ENCODE assay signal across 1 cellular context in the genomic region with DNA sequence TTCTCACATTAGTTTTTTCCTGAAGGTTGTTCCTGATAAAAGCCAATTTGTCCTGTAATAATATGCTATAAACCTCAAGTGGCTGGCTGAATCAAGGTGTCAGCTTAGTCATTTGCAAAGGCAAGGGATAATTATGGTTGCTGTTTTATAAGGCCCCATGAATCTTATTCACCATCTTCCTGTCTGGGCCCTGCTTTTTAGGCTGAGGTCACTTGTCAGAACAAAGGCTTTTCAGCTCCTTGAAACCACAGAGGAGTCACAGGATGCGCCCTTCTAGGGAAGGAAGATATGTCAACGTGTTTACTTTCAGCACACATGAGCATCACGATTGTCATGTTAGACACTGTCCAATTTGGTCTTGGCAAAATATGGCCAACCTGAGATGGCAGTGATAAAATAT.
TF ChIP-seq lines count a peak whose summit lies in the region.

No MANE protein-coding gene starts in this region.

TF ChIP-seq in GM12878, 131 proteins besides CTCF, POLR2A, EP300 and RAD21 (continued from another document):
- TF ChIP-seq, protein P1, sequence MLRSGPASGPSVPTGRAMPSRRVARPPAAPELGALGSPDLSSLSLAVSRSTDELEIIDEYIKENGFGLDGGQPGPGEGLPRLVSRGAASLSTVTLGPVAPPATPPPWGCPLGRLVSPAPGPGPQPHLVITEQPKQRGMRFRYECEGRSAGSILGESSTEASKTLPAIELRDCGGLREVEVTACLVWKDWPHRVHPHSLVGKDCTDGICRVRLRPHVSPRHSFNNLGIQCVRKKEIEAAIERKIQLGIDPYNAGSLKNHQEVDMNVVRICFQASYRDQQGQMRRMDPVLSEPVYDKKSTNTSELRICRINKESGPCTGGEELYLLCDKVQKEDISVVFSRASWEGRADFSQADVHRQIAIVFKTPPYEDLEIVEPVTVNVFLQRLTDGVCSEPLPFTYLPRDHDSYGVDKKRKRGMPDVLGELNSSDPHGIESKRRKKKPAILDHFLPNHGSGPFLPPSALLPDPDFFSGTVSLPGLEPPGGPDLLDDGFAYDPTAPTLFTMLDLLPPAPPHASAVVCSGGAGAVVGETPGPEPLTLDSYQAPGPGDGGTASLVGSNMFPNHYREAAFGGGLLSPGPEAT (IDR thresholded peaks at IDR 0.05; ENCODE audit: low read depth), result no peak
- TF ChIP-seq RAD51 (IDR thresholded peaks at IDR 0.05) (no peak), ATF7 (IDR thresholded peaks at IDR 0.05; ENCODE audit: low read depth) (no peak), SIX5 (IDR thresholded peaks at IDR 0.05; ENCODE audit: low read depth, low read length, severe bottlenecking) (no peak), CREM (IDR thresholded peaks at IDR 0.05; ENCODE audit: low read depth) (peak; percentile 9; the same call in 1 of the 2 replicates), ZSCAN29 (IDR thresholded peaks at IDR 0.05) (no peak)
